In genomic region chr10:104139221-104139620, GRCh38 we compare ENCODE assay signal across 12 cellular contexts. TPM values are rescaled to one million over a fixed set of nuclear protein-coding genes. Genes with fewer than 3 reads are reported as not detected.
DNase-seq lines count a peak whose midpoint lies in the region; ATAC-seq, FAIRE-seq and TF ChIP-seq lines count a peak whose summit lies in the region.
"Had no signal": no experiment of that assay in that cellular context is flagged by ENCODE, and none has a peak within 500 bp of the region (broad histone marks: within the 10 kb centered on the region; RNA-seq: fewer than 3 reads in every experiment).

No MANE protein-coding gene starts in this region.

- FAIRE-seq in K562 (lab: Jason Lieb, UNC) = no peak

- intact Hi-C loops in activated CD4-positive, alpha-beta T cell treated with anti-CD3 and anti-CD28 coated beads for 36 hours (cut with DNase I, micrococcal nuclease) = no loop called here
- intact Hi-C loops in K562 (cut with micrococcal nuclease) (no loop called here), gastrocnemius medialis (cut with DNase I; ENCODE audit: low total_unique reads) (no loop called here)
- intact Hi-C loops in activated T-helper 1 cell treated with anti-CD3 and anti-CD28 coated beads, Interleukin-12 subunit alpha, Interleukin-12 subunit beta, Interleukin-2, Interleukin-4 antibody, amounts not matched to agents 30 ng/mL and 10 ng/mL and 1 ng/mL, durations not matched to agents 14 hours and 24 hours and 36 hours (cut with micrococcal nuclease) = no loop called here

- H3K27me3 ChIP-seq in Karpas-422 (ENCODE audit: low read length) (no peaks in the 10 kb centered on the region), K562 (ENCODE audit: control insufficient read depth in 2 of 2, insufficient read depth in 2 of 2, low read length in 2 of 2) (no peaks in the 10 kb centered on the region; a peak in 1 of 5 replicates), gastrocnemius medialis (no peaks in the 10 kb centered on the region)

- DNase-seq in activated CD4-positive, alpha-beta T cell treated with anti-CD3 and anti-CD28 coated beads for 36 hours = peak; percentile 16
- DNase-seq in activated CD4-positive, alpha-beta T cell treated with anti-CD3 and anti-CD28 coated beads for 48 hours = no peak
- DNase-seq in Karpas-422 (peak; percentile 68), K562 (ENCODE audit: extremely low read depth in 1 of 4, low spot score in 3 of 4) (peak in 1 of 4 experiments; percentile 8), retinal pigment epithelial cell (ENCODE audit: low read depth) (no peak), gastrocnemius medialis (no peak)
- no peak for DNase-seq in activated T-helper 1 cell treated with anti-CD3 and anti-CD28 coated beads, Interleukin-12 subunit alpha, Interleukin-12 subunit beta, Interleukin-2, Interleukin-4 antibody, amounts not matched to agents 30 ng/mL and 10 ng/mL and 1 ng/mL, durations not matched to agents 14 hours and 24 hours and 36 hours (ENCODE audit: low spot score)
- no peak for DNase-seq in stimulated activated CD4-positive, alpha-beta T cell treated with anti-CD3 and anti-CD28 coated beads, Interleukin-4, amount 100 ng/mL, for 24 hours
- DNase-seq: CD8-positive, alpha-beta memory T cell; mesendoderm; spleen had no signal

- H3K27ac ChIP-seq in Karpas-422 (ENCODE audit: low read length) (no peak overlapping the region), K562 (ENCODE audit: extremely low read depth, low read depth, low read length) (no peak overlapping the region), gastrocnemius medialis (no peak overlapping the region)
- H3K27ac ChIP-seq: spleen had no signal

- H3K9me3 Mint-ChIP-seq in activated CD4-positive, alpha-beta T cell treated with anti-CD3 and anti-CD28 coated beads for 36 hours (ENCODE audit: low read depth) = no peaks in the 10 kb centered on the region
- H3K9me3 Mint-ChIP-seq in activated T-helper 1 cell treated with anti-CD3 and anti-CD28 coated beads, Interleukin-12 subunit alpha, Interleukin-12 subunit beta, Interleukin-2, Interleukin-4 antibody, amounts not matched to agents 30 ng/mL and 10 ng/mL and 1 ng/mL, durations not matched to agents 14 hours and 24 hours and 36 hours = no peaks in the 10 kb centered on the region
- H3K9me3 Mint-ChIP-seq: CD8-positive, alpha-beta memory T cell; stimulated activated naive CD8-positive, alpha-beta T cell treated with anti-CD3 and anti-CD28 coated beads, Interleukin-15, Interleukin-2, amounts not matched to agents 100 ng/mL and 50 ng/mL, for 24 hours had no signal

- POLR2A ChIA-PET in activated CD4-positive, alpha-beta T cell treated with anti-CD3 and anti-CD28 coated beads for 36 hours (lab: Charles Lee) = no interaction called here
- POLR2A ChIA-PET in K562 (lab: Yijun Ruan, JAX) = interaction anchor here (1.0 kb wide), 1 partner anchor 122 kb away, joined by 3 read pairs; no protein-coding TSS in a partner anchor

- H3K27ac Mint-ChIP-seq in activated CD4-positive, alpha-beta T cell treated with anti-CD3 and anti-CD28 coated beads for 36 hours = no peak overlapping the region
- H3K27ac Mint-ChIP-seq in activated T-helper 1 cell treated with anti-CD3 and anti-CD28 coated beads, Interleukin-12 subunit alpha, Interleukin-12 subunit beta, Interleukin-2, Interleukin-4 antibody, amounts not matched to agents 30 ng/mL and 10 ng/mL and 1 ng/mL, durations not matched to agents 14 hours and 24 hours and 36 hours = no peak overlapping the region
- H3K27ac Mint-ChIP-seq: stimulated activated naive CD8-positive, alpha-beta T cell treated with anti-CD3 and anti-CD28 coated beads, Interleukin-15, Interleukin-2, amounts not matched to agents 100 ng/mL and 50 ng/mL, for 24 hours had no signal

- in situ Hi-C loops in K562 (cut with MboI) (no loop called here), gastrocnemius medialis (cut with MboI; ENCODE audit: low sequenced_read_pairs in 4 of 4) (no loop called here)

- H4K20me1 ChIP-seq in Karpas-422 (ENCODE audit: insufficient read depth, low read depth, low read length) (no peaks in the 10 kb centered on the region), K562 (replicated peaks; ENCODE audit: control insufficient read depth, insufficient read depth, low read length) (no peaks in the 10 kb centered on the region)

- H3K27me3 Mint-ChIP-seq in activated CD4-positive, alpha-beta T cell treated with anti-CD3 and anti-CD28 coated beads for 36 hours = peaks cover 8% of the 10 kb centered on the region
- H3K27me3 Mint-ChIP-seq in activated T-helper 1 cell treated with anti-CD3 and anti-CD28 coated beads, Interleukin-12 subunit alpha, Interleukin-12 subunit beta, Interleukin-2, Interleukin-4 antibody, amounts not matched to agents 30 ng/mL and 10 ng/mL and 1 ng/mL, durations not matched to agents 14 hours and 24 hours and 36 hours (ENCODE audit: insufficient read depth) = peaks cover 31% of the 10 kb centered on the region

- no peaks in the 10 kb centered on the region for H3K4me1 Mint-ChIP-seq in activated CD4-positive, alpha-beta T cell treated with anti-CD3 and anti-CD28 coated beads for 36 hours
- H3K4me1 Mint-ChIP-seq in activated T-helper 1 cell treated with anti-CD3 and anti-CD28 coated beads, Interleukin-12 subunit alpha, Interleukin-12 subunit beta, Interleukin-2, Interleukin-4 antibody, amounts not matched to agents 30 ng/mL and 10 ng/mL and 1 ng/mL, durations not matched to agents 14 hours and 24 hours and 36 hours (ENCODE audit: low read depth) = no peaks in the 10 kb centered on the region
- H3K4me1 Mint-ChIP-seq: CD8-positive, alpha-beta memory T cell had no signal

- H3K4me3 ChIP-seq in Karpas-422 (ENCODE audit: low read length) = no peak overlapping the region
- no peak overlapping the region for H3K4me3 ChIP-seq in K562
- no peak overlapping the region for H3K4me3 ChIP-seq in retinal pigment epithelial cell (ENCODE audit: low read length)
- H3K4me3 ChIP-seq in gastrocnemius medialis = no peak overlapping the region
- H3K4me3 ChIP-seq: spleen had no signal

- TF ChIP-seq CTCF in K562 (IDR thresholded peaks at IDR 0.05 in 2 of 3, conservative IDR thresholded peaks at IDR 0.05 in 1 of 3; ENCODE audit: insufficient read depth in 2 of 3, low read depth in 1 of 3, low read length in 3 of 3) (peak; percentile 19 to 54 (median 36); a peak in 3 of 6 replicates), retinal pigment epithelial cell (conservative IDR thresholded peaks at IDR 0.05; ENCODE audit: low read depth, low read length) (peak; percentile 51), gastrocnemius medialis (IDR thresholded peaks at IDR 0.05 in 4 of 5, conservative IDR thresholded peaks at IDR 0.05 in 1 of 5) (no peak)

- H3K9me2 ChIP-seq in Karpas-422 (replicated peaks; ENCODE audit: insufficient read depth, low read length) = no peaks in the 10 kb centered on the region

- TF ChIP-seq RAD21 in K562 (CRISPR knock-in tag; conservative IDR thresholded peaks at IDR 0.05 in 1 of 2, IDR thresholded peaks at IDR 0.05 in 1 of 2) = peak in 1 of 2 experiments; percentile 17; a peak in 2 of 4 replicates

- H3K79me2 ChIP-seq in Karpas-422 (ENCODE audit: low read length) (no peaks in the 10 kb centered on the region), K562 (ENCODE audit: control insufficient read depth, insufficient read depth, low read length) (no peaks in the 10 kb centered on the region)

- CTCF ChIA-PET in activated CD4-positive, alpha-beta T cell treated with anti-CD3 and anti-CD28 coated beads for 36 hours (lab: Charles Lee) = interaction anchor here (0.6 to 1.9 kb wide), 5 partner anchors 9 to 127 kb away, joined by 3 to 6 read pairs (median 3); partner anchors contain the start of gene SFR1
- CTCF ChIA-PET in K562 (lab: Yijun Ruan, JAX; ENCODE audit: low intra/inter-chr PET ratio) = no interaction called here

- H3K4me3 Mint-ChIP-seq in activated CD4-positive, alpha-beta T cell treated with anti-CD3 and anti-CD28 coated beads for 36 hours = no peak overlapping the region
- H3K4me3 Mint-ChIP-seq in activated T-helper 1 cell treated with anti-CD3 and anti-CD28 coated beads, Interleukin-12 subunit alpha, Interleukin-12 subunit beta, Interleukin-2, Interleukin-4 antibody, amounts not matched to agents 30 ng/mL and 10 ng/mL and 1 ng/mL, durations not matched to agents 14 hours and 24 hours and 36 hours = no peak overlapping the region
- H3K4me3 Mint-ChIP-seq: CD8-positive, alpha-beta memory T cell; stimulated activated naive CD8-positive, alpha-beta T cell treated with anti-CD3 and anti-CD28 coated beads, Interleukin-15, Interleukin-2, amounts not matched to agents 100 ng/mL and 50 ng/mL, for 24 hours had no signal

- ATAC-seq in activated CD4-positive, alpha-beta T cell treated with anti-CD3 and anti-CD28 coated beads for 36 hours = no peak
- ATAC-seq in K562 (peak; percentile 55; the same call in 1 of the 3 replicates), gastrocnemius medialis (no peak)

- H3K36me3 ChIP-seq in Karpas-422 (ENCODE audit: insufficient read depth, low read length) = no peaks in the 10 kb centered on the region
- H3K36me3 ChIP-seq in K562 (ENCODE audit: control insufficient read depth, insufficient read depth, low read length) = no peaks in the 10 kb centered on the region
- H3K36me3 ChIP-seq in gastrocnemius medialis = no peaks in the 10 kb centered on the region
- H3K36me3 ChIP-seq: spleen had no signal

- H3K4me1 ChIP-seq in Karpas-422 (ENCODE audit: low read length) (peaks cover 3% of the 10 kb centered on the region; the same call in 1 of the 2 replicates), K562 (replicated peaks in 1 of 2; ENCODE audit: control insufficient read depth in 2 of 2, insufficient read depth in 2 of 2, low read length in 2 of 2) (no peaks in the 10 kb centered on the region), gastrocnemius medialis (no peaks in the 10 kb centered on the region)
- H3K4me1 ChIP-seq: spleen had no signal

- no peak for TF ChIP-seq EP300 in K562 (IDR thresholded peaks at IDR 0.05; ENCODE audit: low read length)

- TF ChIP-seq POLR2A in K562 (conservative IDR thresholded peaks at IDR 0.05) (no peak), gastrocnemius medialis (IDR thresholded peaks at IDR 0.05) (no peak)

- 0% methylated on average over 5 of the region's 5 CpGs for WGBS in K562 (ENCODE audit: insufficient coverage, low coverage, missing lambda C conversion rate)

- no peaks in the 10 kb centered on the region for H3K9me3 ChIP-seq in Karpas-422 (ENCODE audit: low read length)
- H3K9me3 ChIP-seq in K562 (replicated peaks; ENCODE audit: control insufficient read depth, insufficient read depth, low read depth, low read length) = no peaks in the 10 kb centered on the region
- H3K9me3 ChIP-seq in gastrocnemius medialis = no peaks in the 10 kb centered on the region
- H3K9me3 ChIP-seq: spleen had no signal

- BruUV-seq in K562 (replicated peaks; lab: Mats Ljungman, UMichigan) = no TSS peak

- H3K9me1 ChIP-seq in K562 (ENCODE audit: control insufficient read depth, insufficient read depth, low read length) = no peaks in the 10 kb centered on the region

- H3K4me2 ChIP-seq in Karpas-422 (ENCODE audit: low read depth, low read length, poor library complexity, severe bottlenecking) (no peak overlapping the region), K562 (ENCODE audit: insufficient read depth, low read length) (no peak overlapping the region)

- H3K36me3 Mint-ChIP-seq in activated CD4-positive, alpha-beta T cell treated with anti-CD3 and anti-CD28 coated beads for 36 hours (ENCODE audit: low read depth) = no peaks in the 10 kb centered on the region
- no peaks in the 10 kb centered on the region for H3K36me3 Mint-ChIP-seq in activated T-helper 1 cell treated with anti-CD3 and anti-CD28 coated beads, Interleukin-12 subunit alpha, Interleukin-12 subunit beta, Interleukin-2, Interleukin-4 antibody, amounts not matched to agents 30 ng/mL and 10 ng/mL and 1 ng/mL, durations not matched to agents 14 hours and 24 hours and 36 hours (ENCODE audit: low read depth)
- H3K36me3 Mint-ChIP-seq: CD8-positive, alpha-beta memory T cell had no signal

- H2AFZ ChIP-seq in Karpas-422 (ENCODE audit: low read length) = no peak overlapping the region
- no peak overlapping the region for H2AFZ ChIP-seq in K562 (ENCODE audit: low read depth, low read length)

- no peak overlapping the region for H3K9ac ChIP-seq in Karpas-422 (ENCODE audit: low read length)
- H3K9ac ChIP-seq in K562 (ENCODE audit: insufficient read depth in 1 of 2, low read depth in 2 of 2, low read length in 2 of 2) = no peak overlapping the region

RNA-seq across cellular contexts. Expression of gene SFR1, which starts 17.2 kb away (rescaled TPM):
- 10 to 100 TPM; 17.2 to 20.5 TPM for total RNA-seq in activated CD4-positive, alpha-beta T cell treated with anti-CD3 and anti-CD28 coated beads for 36 hours
- total RNA-seq in Karpas-422 (2014; rRNA removed; shearing (Covaris generic); ENCODE audit: low replicate concordance) = 2.0 and 4.3 TPM in 2 replicates
- total RNA-seq in K562 (2011; cell fraction: chromatin; rRNA removed; ENCODE audit: low replicate concordance) = 1.4 and 6.5 TPM in 2 replicates
- total RNA-seq in K562 (2011; cell fraction: nucleolus; rRNA removed) = 1.7 and 2.2 TPM in 2 replicates
- total RNA-seq in K562 (2011; cell fraction: nucleoplasm; rRNA removed) = 3.8 and 5.6 TPM in 2 replicates
- total RNA-seq in K562 (2014; rRNA removed) = 4.3 and 4.5 TPM in 2 replicates
- total RNA-seq in K562 (2014; rRNA removed; fragmentation: Illumina TruSeq; extraction: Trizol) = 11.2 and 12.7 TPM in 2 replicates
- total RNA-seq in K562 (2015; rRNA removed; fragmentation: Illumina TruSeq; extraction: Trizol) = 8.1 and 9.1 TPM in 2 replicates
- total RNA-seq in K562 (2021) = 6.7 and 6.8 TPM in 2 replicates
- 4.2 and 8.3 TPM in 2 replicates for polyA plus RNA-seq in K562 (2011; rRNA removed)
- 2.3 and 3.7 TPM in 2 replicates for polyA plus RNA-seq in K562 (2011; cell fraction: cytosol; rRNA removed)
- polyA plus RNA-seq in K562 (2011; cell fraction: nucleus; rRNA removed) = 1.7 and 1.8 TPM in 2 replicates
- 5.9 and 8.7 TPM in 2 replicates for polyA plus RNA-seq in K562 (2012)
- 7.8 and 10.3 TPM in 2 replicates for polyA plus RNA-seq in K562 (2014; fragmentation: Illumina TruSeq; extraction: Trizol)
- polyA plus RNA-seq in K562 (2014; fragmentation: Nextera tagmentation; extraction: Ambion mirVana) = 10 to 100 TPM; 17.8 to 18.7 TPM
- polyA plus RNA-seq in K562 (2014; rRNA removed) = 8.0 and 8.6 TPM in 2 replicates
- polyA minus RNA-seq in K562 (2011; rRNA and poly(A)+ RNA removed) = 4.7 and 5.5 TPM in 2 replicates
- 3.8 and 5.4 TPM in 2 replicates for polyA minus RNA-seq in K562 (2011; cell fraction: cytosol; rRNA and poly(A)+ RNA removed)
- 1.8 and 5.0 TPM in 2 replicates for polyA minus RNA-seq in K562 (2011; cell fraction: nucleus; rRNA and poly(A)+ RNA removed)
- total RNA-seq in gastrocnemius medialis = 1 to 10 TPM; 2.4 to 7.7 (median 4.7) TPM
- 13.8 and 14.0 TPM in 2 replicates for total RNA-seq in activated T-helper 1 cell treated with anti-CD3 and anti-CD28 coated beads, Interleukin-12 subunit alpha, Interleukin-12 subunit beta, Interleukin-2, Interleukin-4 antibody, amounts not matched to agents 30 ng/mL and 10 ng/mL and 1 ng/mL, durations not matched to agents 14 hours and 24 hours and 36 hours

RNA-seq across cellular contexts. Expression of gene COL17A1, which starts 53.5 kb away (rescaled TPM):
- not detected for total RNA-seq in activated CD4-positive, alpha-beta T cell treated with anti-CD3 and anti-CD28 coated beads for 36 hours
- not detected in 2 replicates for total RNA-seq in Karpas-422 (2014; rRNA removed; shearing (Covaris generic); ENCODE audit: low replicate concordance)
- total RNA-seq in K562 (2011; cell fraction: chromatin; rRNA removed; ENCODE audit: low replicate concordance) = not detected in 2 replicates
- not detected in 2 replicates for total RNA-seq in K562 (2011; cell fraction: nucleolus; rRNA removed)
- not detected in 2 replicates for total RNA-seq in K562 (2011; cell fraction: nucleoplasm; rRNA removed)
- total RNA-seq in K562 (2014; rRNA removed) (not detected in 2 replicates), K562 (2014; rRNA removed; fragmentation: Illumina TruSeq; extraction: Trizol) (not detected in 2 replicates), K562 (2015; rRNA removed; fragmentation: Illumina TruSeq; extraction: Trizol) (not detected in 2 replicates), K562 (2021) (0.29 TPM in 1 of 2 replicates, not detected in the other), gastrocnemius medialis (under 1 TPM in 1 of 4 donors, not detected in 3; 0.63 TPM)
- polyA plus RNA-seq in K562 (2011; rRNA removed) (not detected in 2 replicates), K562 (2014; fragmentation: Illumina TruSeq; extraction: Trizol) (not detected in 2 replicates), K562 (2014; fragmentation: Nextera tagmentation; extraction: Ambion mirVana) (not detected), K562 (2014; rRNA removed) (not detected in 2 replicates)
- polyA plus RNA-seq in K562 (2011; cell fraction: cytosol; rRNA removed) = not detected in 2 replicates
- polyA plus RNA-seq in K562 (2011; cell fraction: nucleus; rRNA removed) = not detected in 2 replicates
- 0.08 TPM in 1 of 2 replicates, not detected in the other for polyA plus RNA-seq in K562 (2012)
- polyA minus RNA-seq in K562 (2011; rRNA and poly(A)+ RNA removed) = not detected in 2 replicates
- 0.36 TPM in 1 of 2 replicates, not detected in the other for polyA minus RNA-seq in K562 (2011; cell fraction: cytosol; rRNA and poly(A)+ RNA removed)
- 0.22 TPM in 1 of 2 replicates, not detected in the other for polyA minus RNA-seq in K562 (2011; cell fraction: nucleus; rRNA and poly(A)+ RNA removed)
- total RNA-seq in activated T-helper 1 cell treated with anti-CD3 and anti-CD28 coated beads, Interleukin-12 subunit alpha, Interleukin-12 subunit beta, Interleukin-2, Interleukin-4 antibody, amounts not matched to agents 30 ng/mL and 10 ng/mL and 1 ng/mL, durations not matched to agents 14 hours and 24 hours and 36 hours = not detected in 2 replicates
- total RNA-seq: CD8-positive, alpha-beta memory T cell had no signal
- polyA plus RNA-seq: CD8-positive, alpha-beta memory T cell had no signal

Comparison
In these comparisons a context has a peak if more than half of its experiments do, and no peak if none do; other contexts are left out.
1. DNase-seq: peak in activated CD4-positive, alpha-beta T cell treated with anti-CD3 and anti-CD28 coated beads for 36 hours (single experiment) and Karpas-422 (single experiment); none in activated CD4-positive, alpha-beta T cell treated with anti-CD3 and anti-CD28 coated beads for 48 hours (single experiment), retinal pigment epithelial cell (single experiment), gastrocnemius medialis (0 of 2), activated T-helper 1 cell treated with anti-CD3 and anti-CD28 coated beads, Interleukin-12 subunit alpha, Interleukin-12 subunit beta, Interleukin-2, Interleukin-4 antibody, amounts not matched to agents 30 ng/mL and 10 ng/mL and 1 ng/mL, durations not matched to agents 14 hours and 24 hours and 36 hours (single experiment) and stimulated activated CD4-positive, alpha-beta T cell treated with anti-CD3 and anti-CD28 coated beads, Interleukin-4, amount 100 ng/mL, for 24 hours (single experiment).
2. CTCF ChIP-seq: peak in K562 (3 of 3) and retinal pigment epithelial cell (single experiment); none in gastrocnemius medialis (0 of 5).